24 cellular contexts compared by ENCODE assay signal in the genomic region with DNA sequence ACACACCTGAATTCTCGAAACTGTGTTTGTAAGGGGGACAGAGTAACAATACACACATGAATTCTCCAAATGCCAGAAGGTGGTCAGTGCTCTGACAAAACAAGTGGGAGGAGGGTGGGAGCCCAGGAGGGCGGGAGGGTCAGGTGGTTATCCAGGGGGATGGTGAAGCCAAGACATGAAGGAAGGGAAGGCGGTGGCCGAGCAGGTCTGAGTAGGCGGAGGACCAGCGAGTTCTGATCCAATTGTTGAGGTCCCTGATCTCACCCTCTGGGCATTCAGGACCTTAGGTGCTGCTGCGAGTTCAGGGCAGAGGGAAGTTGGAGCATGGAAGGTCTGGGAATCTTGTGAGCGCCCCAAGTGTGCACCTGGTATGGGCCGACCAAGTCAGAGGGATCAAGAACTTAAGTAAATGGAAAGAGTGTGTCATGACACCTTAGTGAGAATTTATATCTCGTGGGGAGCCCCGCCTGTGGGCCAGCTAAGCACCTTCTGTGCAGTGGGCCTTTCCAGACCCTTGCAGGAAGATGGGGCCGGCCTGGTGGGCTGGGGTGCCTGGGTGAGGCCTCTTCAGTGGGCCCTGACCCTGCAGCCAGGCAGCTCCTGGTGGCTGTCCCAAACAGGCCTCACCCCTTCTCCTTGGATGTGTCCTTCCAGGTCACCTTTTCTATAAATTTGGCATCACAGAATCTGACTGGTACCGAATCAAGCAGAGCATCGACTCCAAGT.
"Had no signal": no experiment of that assay in that cellular context is flagged by ENCODE, and none has a peak within 500 bp of the region (broad histone marks: within the 10 kb centered on the region; RNA-seq: fewer than 3 reads in every experiment).

No MANE protein-coding gene starts in this region.

- H3K36me3 ChIP-seq: brain microvascular endothelial cell, pancreas, suprapubic skin, transverse colon, WERI-Rb-1 had no signal

- FAIRE-seq: pancreas, TTC549, urothelium cell line had no signal

- H3K27me3 ChIP-seq: brain microvascular endothelial cell, hepatocyte, neutrophil, pancreas, stomach, suprapubic skin, transverse colon had no signal

- H3K27ac ChIP-seq: brain microvascular endothelial cell, hepatocyte, neutrophil, pancreas, stomach, suprapubic skin, transverse colon, WERI-Rb-1 had no signal

- ATAC-seq: esophagus mucosa; naive thymus-derived CD4-positive, alpha-beta T cell; pancreas; T-cell had no signal

- H3K4me3 ChIP-seq: hepatocyte, pancreas, stomach, suprapubic skin, transverse colon had no signal

- H3K4me1 ChIP-seq: pancreas had no signal

- DNase-seq: activated gamma-delta T cell treated with Interleukin-2 at 50 U/mL for 16 hours; activated T-cell treated with anti-CD3 and anti-CD28 coated beads, Interleukin-2, amount 50 U/mL, for 1 hour; brain microvascular endothelial cell; central memory CD4-positive, alpha-beta T cell; dermis blood vessel endothelial cell; effector CD8-positive, alpha-beta T cell; foreskin melanocyte; glutamatergic neuron; immature natural killer cell; mesendoderm; naive thymus-derived CD4-positive, alpha-beta T cell; right cardiac atrium; stimulated activated CD4-positive, alpha-beta T cell treated with anti-CD3 and anti-CD28 coated beads, Interleukin-12 subunit alpha, Interleukin-12 subunit beta, amount 100 ng/mL, for 4 hours; stomach; T-cell; transverse colon; WERI-Rb-1 had no signal

- H2AFZ ChIP-seq: hepatocyte had no signal

- H3K4me2 ChIP-seq: hepatocyte had no signal

- H3K9me3 ChIP-seq: neutrophil, pancreas, stomach, suprapubic skin, transverse colon had no signal

- H3K79me2 ChIP-seq: hepatocyte had no signal
